Comparison of ENCODE assay signal across 7 cellular contexts in the genomic region with DNA sequence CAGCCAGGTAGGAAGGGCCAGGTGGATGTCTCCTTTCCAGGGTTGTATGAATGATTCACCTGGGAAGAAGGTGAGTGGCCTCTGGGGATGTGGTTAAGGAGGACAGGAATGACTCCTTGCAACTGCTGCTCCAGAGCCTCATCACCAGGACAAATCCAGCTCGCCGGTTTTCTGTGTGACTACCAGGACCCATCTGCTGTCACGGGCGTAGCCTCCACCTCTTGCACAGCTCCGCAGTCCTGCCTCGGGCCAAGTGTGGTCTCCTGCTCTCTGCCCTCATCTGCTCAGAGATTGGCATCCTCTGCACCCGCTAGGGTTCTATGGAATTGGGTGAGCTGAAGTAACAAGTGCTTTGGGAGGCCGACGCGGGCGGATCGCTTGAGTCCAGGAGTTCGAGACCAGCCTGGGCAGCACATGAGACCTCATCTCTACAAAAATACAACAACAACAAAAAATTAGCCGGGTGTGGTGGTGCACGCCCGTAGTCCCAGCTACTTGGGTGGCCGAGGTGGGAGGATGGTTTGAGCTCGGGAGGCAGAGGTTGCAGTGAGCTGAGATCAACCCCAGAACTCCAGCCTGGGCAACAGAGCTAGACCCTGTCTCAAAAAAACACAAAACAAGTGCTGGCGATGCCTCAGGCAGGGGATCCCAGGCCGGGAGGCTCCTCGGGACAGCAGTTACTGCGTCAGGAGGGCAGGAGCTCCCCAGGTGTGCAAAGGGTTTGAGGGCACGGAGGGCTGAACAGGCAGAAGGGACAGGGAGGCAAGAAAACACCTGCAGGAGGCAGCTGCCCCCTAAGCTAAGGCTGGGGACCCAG. TPM values are rescaled to one million over a fixed set of nuclear protein-coding genes. Genes with fewer than 3 reads are reported as not detected.
DNase-seq lines count a peak whose midpoint lies in the region; TF ChIP-seq lines count a peak whose summit lies in the region.

No MANE protein-coding gene starts in this region.

- no peak overlapping the region for H3K27ac Mint-ChIP-seq in activated CD4-positive, alpha-beta memory T cell treated with anti-CD3 and anti-CD28 coated beads for 36 hours

- no peaks in the 10 kb centered on the region for H3K9me3 ChIP-seq in iPS-15b (ENCODE audit: control insufficient read depth, insufficient read depth, low read length)

- no peaks in the 10 kb centered on the region for H3K4me1 ChIP-seq in iPS-15b (ENCODE audit: control insufficient read depth, insufficient read depth, low read length)

- peaks cover 2% of the 10 kb centered on the region for H3K36me3 Mint-ChIP-seq in activated CD4-positive, alpha-beta memory T cell treated with anti-CD3 and anti-CD28 coated beads for 36 hours

- H3K27me3 Mint-ChIP-seq in activated CD4-positive, alpha-beta memory T cell treated with anti-CD3 and anti-CD28 coated beads for 36 hours, result no peaks in the 10 kb centered on the region

- no peak for DNase-seq in HFF-Myc (ENCODE audit: extremely low read depth, low read depth)
- DNase-seq in activated CD4-positive, alpha-beta memory T cell treated with anti-CD3 and anti-CD28 coated beads for 36 hours, result peak; percentile 13
- peak; percentile 44 for DNase-seq in stimulated activated CD8-positive, alpha-beta memory T cell treated with anti-CD3 and anti-CD28 coated beads, Interleukin-4, amount 100 ng/mL, for 48 hours
- DNase-seq in CD1c-positive myeloid dendritic cell (ENCODE audit: extremely low spot score), result no peak
- DNase-seq in activated gamma-delta T cell (lab: John Stamatoyannopoulos, UW), result no peak
- DNase-seq in SHP77 treated with DMSO at 0.1 percent for 48 hours (lab: John Stamatoyannopoulos, UW), result no peak

- peaks cover 6% of the 10 kb centered on the region for H3K27me3 ChIP-seq in iPS-15b (ENCODE audit: control insufficient read depth, insufficient read depth, low read length)

- POLR2A ChIA-PET in activated CD4-positive, alpha-beta memory T cell treated with anti-CD3 and anti-CD28 coated beads for 36 hours (lab: Charles Lee), result interaction anchor here (1.0 to 1.9 kb wide), 6 partner anchors 30 to 152 kb away, joined by 3 to 11 read pairs (median 5); partner anchors contain the start of gene ING5

- no peak overlapping the region for H3K9ac ChIP-seq in iPS-15b (ENCODE audit: low read depth, low read length)

- no peaks in the 10 kb centered on the region for H3K9me3 Mint-ChIP-seq in activated CD4-positive, alpha-beta memory T cell treated with anti-CD3 and anti-CD28 coated beads for 36 hours

- H3K4me3 Mint-ChIP-seq in activated CD4-positive, alpha-beta memory T cell treated with anti-CD3 and anti-CD28 coated beads for 36 hours, result peak overlapping the region; percentile 49

- H3K36me3 ChIP-seq in iPS-15b (ENCODE audit: control insufficient read depth, insufficient read depth, low read length), result no peaks in the 10 kb centered on the region

- CTCF ChIA-PET in activated CD4-positive, alpha-beta memory T cell treated with anti-CD3 and anti-CD28 coated beads for 36 hours (lab: Charles Lee), result interaction anchor here (0.7 to 6.7 kb wide), 13 partner anchors 27 to 150 kb away, joined by 3 to 50 read pairs (median 4); partner anchors contain the start of genes DTYMK, ING5 and RTP5

- peaks cover 43% of the 10 kb centered on the region for H3K4me1 Mint-ChIP-seq in activated CD4-positive, alpha-beta memory T cell treated with anti-CD3 and anti-CD28 coated beads for 36 hours (ENCODE audit: low read depth)

- TF ChIP-seq CTCF in HFF-Myc (IDR thresholded peaks at IDR 0.05; ENCODE audit: low read depth, low read length, missing control alignments), result no peak

- intact Hi-C loops in activated CD4-positive, alpha-beta memory T cell treated with anti-CD3 and anti-CD28 coated beads for 36 hours (cut with micrococcal nuclease), result loop anchor here (1.0 to 5.0 kb wide), 5 partner anchors 31 to 376 kb away; partner anchors contain the start of genes DTYMK, FARP2 and ING5

- peak overlapping the region; percentile 80 for H3K4me3 ChIP-seq in HFF-Myc (replicated peaks; ENCODE audit: low read depth, low read length)
- H3K4me3 ChIP-seq in iPS-15b (ENCODE audit: low read depth, low read length), result peak overlapping the region; percentile 56

RNA-seq across cellular contexts. Expression of gene D2HGDH, which starts 0.8 kb away (rescaled TPM):
- total RNA-seq in activated CD4-positive, alpha-beta memory T cell treated with anti-CD3 and anti-CD28 coated beads for 36 hours, result 10 to 100 TPM; 27.5 to 28.2 TPM

RNA-seq across cellular contexts. Expression of gene ING5, which starts 31.8 kb away (rescaled TPM):
- 10 to 100 TPM; 35.7 to 36.6 TPM for total RNA-seq in activated CD4-positive, alpha-beta memory T cell treated with anti-CD3 and anti-CD28 coated beads for 36 hours

RNA-seq across cellular contexts. Expression of gene GAL3ST2, which starts 43.0 kb away (rescaled TPM):
- under 1 TPM; 0.65 to 0.93 TPM for total RNA-seq in activated CD4-positive, alpha-beta memory T cell treated with anti-CD3 and anti-CD28 coated beads for 36 hours

RNA-seq across cellular contexts. Expression of gene DTYMK, which starts 47.0 kb away (rescaled TPM):
- total RNA-seq in activated CD4-positive, alpha-beta memory T cell treated with anti-CD3 and anti-CD28 coated beads for 36 hours, result 10 to 100 TPM; 85.9 to 88.7 TPM

Comparison
In these comparisons a context has a peak if more than half of its experiments do, and no peak if none do; other contexts are left out.
1. DNase-seq: peak in activated CD4-positive, alpha-beta memory T cell treated with anti-CD3 and anti-CD28 coated beads for 36 hours (single experiment) and stimulated activated CD8-positive, alpha-beta memory T cell treated with anti-CD3 and anti-CD28 coated beads, Interleukin-4, amount 100 ng/mL, for 48 hours (single experiment); none in HFF-Myc (single experiment), CD1c-positive myeloid dendritic cell (single experiment), activated gamma-delta T cell (single experiment) and SHP77 treated with DMSO at 0.1 percent for 48 hours (single experiment).